ENCODE assay signal across 1 cellular context in genomic region chr6:116373300-116373699, GRCh38.
TF ChIP-seq lines count a peak whose summit lies in the region.

No MANE protein-coding gene starts in this region.

TF ChIP-seq in GM23338, 12 proteins besides CTCF, POLR2A, EP300 and RAD21:
- TF ChIP-seq REST (IDR thresholded peaks at IDR 0.05; ENCODE audit: unreplicated experiment) (no peak), EZH2 (IDR thresholded peaks at IDR 0.05; ENCODE audit: low read depth, unreplicated experiment) (no peak)
TF ChIP-seq in GM23338: peak in this region for 0.
